Comparison of ENCODE assay signal across 17 cellular contexts in genomic region chr2:85902496-85902895, GRCh38. TPM values are rescaled to one million over a fixed set of nuclear protein-coding genes. Genes with fewer than 3 reads are reported as not detected.
DNase-seq lines count a peak whose midpoint lies in the region; ATAC-seq and TF ChIP-seq lines count a peak whose summit lies in the region.
"Had no signal": no experiment of that assay in that cellular context is flagged by ENCODE, and none has a peak within 500 bp of the region (broad histone marks: within the 10 kb centered on the region; RNA-seq: fewer than 3 reads in every experiment).

No MANE protein-coding gene starts in this region.

- no peak overlapping the region for H3K27ac Mint-ChIP-seq in activated CD4-positive, alpha-beta T cell treated with anti-CD3 and anti-CD28 coated beads for 36 hours
- no peak overlapping the region for H3K27ac Mint-ChIP-seq in activated naive CD8-positive, alpha-beta T cell treated with anti-CD3 and anti-CD28 coated beads, Interleukin-2, amount 50 U/mL, for 24 hours
- H3K27ac Mint-ChIP-seq: activated T-cell treated with anti-CD3 and anti-CD28 coated beads, Interleukin-2, amount 50 U/mL, for 72 hours; T-cell had no signal

- H3K36me3 Mint-ChIP-seq in activated CD4-positive, alpha-beta T cell treated with anti-CD3 and anti-CD28 coated beads for 36 hours (ENCODE audit: low read depth), result no peaks in the 10 kb centered on the region
- no peaks in the 10 kb centered on the region for H3K36me3 Mint-ChIP-seq in activated naive CD8-positive, alpha-beta T cell treated with anti-CD3 and anti-CD28 coated beads, Interleukin-2, amount 50 U/mL, for 24 hours (ENCODE audit: low read depth)
- H3K36me3 Mint-ChIP-seq: T-cell had no signal

- H3K4me3 ChIP-seq in choroid plexus epithelial cell (ENCODE audit: low read depth, low read length), result no peak overlapping the region
- H3K4me3 ChIP-seq: hepatocyte, left ventricle myocardium inferior had no signal

- DNase-seq in activated CD4-positive, alpha-beta T cell treated with anti-CD3 and anti-CD28 coated beads for 36 hours, result no peak
- no peak for DNase-seq in activated CD4-positive, alpha-beta T cell treated with anti-CD3 and anti-CD28 coated beads for 48 hours
- peak; percentile 36 for DNase-seq in choroid plexus epithelial cell (ENCODE audit: low read depth)
- peak; percentile 95 for DNase-seq in medulla oblongata (ENCODE audit: extremely low spot score)
- no peak for DNase-seq in GM13977 (ENCODE audit: low spot score)
- no peak for DNase-seq in activated naive CD8-positive, alpha-beta T cell treated with anti-CD3 and anti-CD28 coated beads, Interleukin-2, amount 50 U/mL, for 24 hours
- DNase-seq: activated CD4-positive, alpha-beta T cell treated with anti-CD3 and anti-CD28 coated beads for 4 hours; activated T-cell treated with anti-CD3 and anti-CD28 coated beads, Interleukin-2, amount 50 U/mL, for 72 hours; left ventricle myocardium inferior; NCI-H1105 treated with DMSO at 0.1 percent for 48 hours; NCI-H345; PC-3; small intestine; T-cell had no signal

- TF ChIP-seq CTCF in choroid plexus epithelial cell (conservative IDR thresholded peaks at IDR 0.05; ENCODE audit: low read depth, low read length), result no peak
- TF ChIP-seq CTCF in GM13977 (IDR thresholded peaks at IDR 0.05; ENCODE audit: extremely low read depth, insufficient read depth, missing control alignments), result no peak

- peaks cover 2% of the 10 kb centered on the region for H3K9me3 Mint-ChIP-seq in activated CD4-positive, alpha-beta T cell treated with anti-CD3 and anti-CD28 coated beads for 36 hours (ENCODE audit: low read depth)
- H3K9me3 Mint-ChIP-seq in activated naive CD8-positive, alpha-beta T cell treated with anti-CD3 and anti-CD28 coated beads, Interleukin-2, amount 50 U/mL, for 24 hours, result peaks cover 4% of the 10 kb centered on the region
- H3K9me3 Mint-ChIP-seq: activated T-cell treated with anti-CD3 and anti-CD28 coated beads, Interleukin-2, amount 50 U/mL, for 72 hours had no signal

- no peak overlapping the region for H3K4me3 Mint-ChIP-seq in activated CD4-positive, alpha-beta T cell treated with anti-CD3 and anti-CD28 coated beads for 36 hours
- no peak overlapping the region for H3K4me3 Mint-ChIP-seq in activated naive CD8-positive, alpha-beta T cell treated with anti-CD3 and anti-CD28 coated beads, Interleukin-2, amount 50 U/mL, for 24 hours
- H3K4me3 Mint-ChIP-seq: activated T-cell treated with anti-CD3 and anti-CD28 coated beads, Interleukin-2, amount 50 U/mL, for 72 hours; T-cell had no signal

- peak; percentile 42 for ATAC-seq in activated CD4-positive, alpha-beta T cell treated with anti-CD3 and anti-CD28 coated beads for 36 hours
- no peak for ATAC-seq in HG03469 (IDR thresholded peaks at IDR 0.05; ENCODE audit: unreplicated experiment)
- no peak for ATAC-seq in GM19463 (IDR thresholded peaks at IDR 0.05; ENCODE audit: unreplicated experiment)
- no peak for ATAC-seq in activated naive CD8-positive, alpha-beta T cell treated with anti-CD3 and anti-CD28 coated beads, Interleukin-2, amount 50 U/mL, for 24 hours
- ATAC-seq: activated T-cell treated with anti-CD3 and anti-CD28 coated beads, Interleukin-2, amount 50 U/mL, for 72 hours; PC-3; T-cell had no signal

- intact Hi-C loops in activated CD4-positive, alpha-beta T cell treated with anti-CD3 and anti-CD28 coated beads for 36 hours (cut with DNase I, micrococcal nuclease), result no loop called here

- CTCF ChIA-PET in activated CD4-positive, alpha-beta T cell treated with anti-CD3 and anti-CD28 coated beads for 36 hours (lab: Charles Lee), result interaction anchor here (0.6 to 1.8 kb wide), 3 partner anchors 13 to 75 kb away, joined by 3 to 4 read pairs (median 3); no protein-coding TSS in a partner anchor

- H3K4me1 Mint-ChIP-seq in activated CD4-positive, alpha-beta T cell treated with anti-CD3 and anti-CD28 coated beads for 36 hours, result peaks cover 10% of the 10 kb centered on the region
- H3K4me1 Mint-ChIP-seq in activated naive CD8-positive, alpha-beta T cell treated with anti-CD3 and anti-CD28 coated beads, Interleukin-2, amount 50 U/mL, for 24 hours, result peaks cover 19% of the 10 kb centered on the region

- in situ Hi-C loops in GM13977 (cut with MboI; ENCODE audit: low pct_unique_long_range_greater_than_20kb, low sequenced_read_pairs, unreplicated experiment), result no loop called here

- H3K27me3 Mint-ChIP-seq in activated CD4-positive, alpha-beta T cell treated with anti-CD3 and anti-CD28 coated beads for 36 hours, result no peaks in the 10 kb centered on the region
- H3K27me3 Mint-ChIP-seq in activated naive CD8-positive, alpha-beta T cell treated with anti-CD3 and anti-CD28 coated beads, Interleukin-2, amount 50 U/mL, for 24 hours, result no peaks in the 10 kb centered on the region
- H3K27me3 Mint-ChIP-seq: T-cell had no signal

- POLR2A ChIA-PET in activated CD4-positive, alpha-beta T cell treated with anti-CD3 and anti-CD28 coated beads for 36 hours (lab: Charles Lee), result no interaction called here

RNA-seq across cellular contexts. Expression of gene ST3GAL5, which starts 13.7 kb away (rescaled TPM):
- total RNA-seq in activated CD4-positive, alpha-beta T cell treated with anti-CD3 and anti-CD28 coated beads for 36 hours, result 1 to 10 TPM; 6.2 to 7.3 TPM

Comparison
In these comparisons a context has a peak if more than half of its experiments do, and no peak if none do; other contexts are left out.
1. DNase-seq: peak in choroid plexus epithelial cell (single experiment) and medulla oblongata (single experiment); none in activated CD4-positive, alpha-beta T cell treated with anti-CD3 and anti-CD28 coated beads for 36 hours (single experiment), activated CD4-positive, alpha-beta T cell treated with anti-CD3 and anti-CD28 coated beads for 48 hours (single experiment), GM13977 (single experiment) and activated naive CD8-positive, alpha-beta T cell treated with anti-CD3 and anti-CD28 coated beads, Interleukin-2, amount 50 U/mL, for 24 hours (single experiment).